ENCODE assay signal across 19 cellular contexts in genomic region chr10:78390051-78390450, GRCh38.
"Had no signal": no experiment of that assay in that cellular context is flagged by ENCODE, and none has a peak within 500 bp of the region (broad histone marks: within the 10 kb centered on the region; RNA-seq: fewer than 3 reads in every experiment).

No MANE protein-coding gene starts in this region.

- H3K36me3 ChIP-seq: esophagus muscularis mucosa, gastroesophageal sphincter, heart left ventricle, left lung, lower lobe of right lung had no signal

- H3K4me3 ChIP-seq: coronary artery, dorsolateral prefrontal cortex, esophagus muscularis mucosa, gastroesophageal sphincter, heart left ventricle, hepatocyte, left lung, lower lobe of right lung, mucosa of descending colon had no signal

- H3K27ac ChIP-seq: coronary artery, dorsolateral prefrontal cortex, esophagus muscularis mucosa, foreskin keratinocyte, gastroesophageal sphincter, heart left ventricle, hepatocyte, left lung, lower lobe of right lung had no signal

- H3K36me3 Mint-ChIP-seq: immature natural killer cell, mesothelial cell of epicardium had no signal

- DNase-seq: dermis blood vessel endothelial cell; dorsolateral prefrontal cortex; effector CD4-positive, alpha-beta T cell; effector memory CD4-positive, alpha-beta T cell; foreskin keratinocyte; hypothalamus; immature natural killer cell; islet precursor cell; left cardiac atrium; left lung; lower lobe of right lung; mesenchymal stem cell; mucosa of descending colon had no signal

- H3K27ac Mint-ChIP-seq: immature natural killer cell, mesothelial cell of epicardium had no signal

- H3K4me3 Mint-ChIP-seq: immature natural killer cell, mesothelial cell of epicardium had no signal

- H3K4me1 ChIP-seq: foreskin keratinocyte, left lung, lower lobe of right lung had no signal

- H3K9me3 Mint-ChIP-seq: immature natural killer cell, mesothelial cell of epicardium had no signal

- H2AFZ ChIP-seq: hepatocyte had no signal

- H3K9me3 ChIP-seq: esophagus muscularis mucosa, gastroesophageal sphincter, heart left ventricle, left lung, lower lobe of right lung, mucosa of descending colon had no signal

- ATAC-seq: foreskin keratinocyte, gastroesophageal sphincter, left cardiac atrium, left lung, lower lobe of right lung, mucosa of descending colon had no signal

- H3K4me1 Mint-ChIP-seq: immature natural killer cell had no signal

- H3K27me3 ChIP-seq: dorsolateral prefrontal cortex, esophagus muscularis mucosa, foreskin keratinocyte, gastroesophageal sphincter, heart left ventricle, left lung had no signal

- H3K4me2 ChIP-seq: hepatocyte had no signal
